ENCODE assay signal across 1 cellular context in the genomic region with DNA sequence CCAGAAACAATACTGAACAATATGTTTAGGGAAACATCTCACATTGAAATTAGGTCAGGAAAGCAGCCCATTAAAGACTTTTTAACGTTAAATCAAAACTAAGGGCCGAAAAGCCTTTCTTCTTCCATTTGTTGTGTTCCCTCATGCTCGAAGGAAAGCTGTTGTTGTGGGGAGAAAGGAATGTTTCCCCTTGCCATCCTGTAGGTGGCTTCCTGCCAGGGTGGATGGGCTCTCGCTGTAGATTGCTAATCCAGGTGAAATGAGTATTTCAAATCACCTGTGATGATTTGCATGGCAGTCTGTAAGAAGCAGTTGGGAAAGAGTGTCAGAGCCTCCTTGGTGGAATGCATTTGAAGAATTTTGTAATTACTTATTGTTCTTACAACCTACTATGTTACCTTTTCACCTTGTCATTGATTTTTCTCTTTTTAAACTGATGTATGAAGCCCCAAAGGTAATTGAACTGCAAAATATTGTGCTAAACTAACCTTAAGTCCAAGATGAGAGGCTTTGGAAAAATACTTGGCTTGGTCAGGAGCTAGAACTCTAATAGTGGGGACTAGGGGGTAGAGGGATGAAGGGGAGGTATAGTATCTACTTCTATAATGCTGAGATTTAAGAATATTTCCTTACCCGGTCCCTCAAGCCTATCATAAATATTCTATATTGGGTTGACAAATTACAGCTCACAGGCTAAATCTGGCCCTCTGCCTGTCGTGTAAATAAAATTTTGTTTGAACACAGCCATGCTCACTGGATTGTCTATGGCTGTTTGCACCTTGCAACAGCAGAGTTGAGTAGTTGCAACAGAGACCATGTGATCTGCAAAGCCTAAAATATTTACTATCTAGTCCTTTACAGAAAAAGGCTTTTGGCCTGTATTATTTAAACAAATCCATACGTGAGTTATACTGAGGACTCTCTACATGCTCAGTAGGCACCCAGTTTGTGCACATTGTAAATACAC.
TF ChIP-seq lines count a peak whose summit lies in the region.

No MANE protein-coding gene starts in this region.

TF ChIP-seq in H1, 55 proteins besides CTCF, POLR2A, EP300 and RAD21:
- no peak for TF ChIP-seq SIN3A (conservative IDR thresholded peaks at IDR 0.05 in 1 of 2, IDR thresholded peaks at IDR 0.05 in 1 of 2; ENCODE audit: low read depth in 1 of 2, low read length in 2 of 2)
- peak; percentile 37; the same call in 1 of the 2 replicates for TF ChIP-seq TEAD4 (IDR thresholded peaks at IDR 0.05; ENCODE audit: low read depth, low read length)
- TF ChIP-seq, protein P1, sequence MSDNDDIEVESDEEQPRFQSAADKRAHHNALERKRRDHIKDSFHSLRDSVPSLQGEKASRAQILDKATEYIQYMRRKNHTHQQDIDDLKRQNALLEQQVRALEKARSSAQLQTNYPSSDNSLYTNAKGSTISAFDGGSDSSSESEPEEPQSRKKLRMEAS (IDR thresholded peaks at IDR 0.05), result 0 out of 2 replicates have a peak, but pooled peaks have one; percentile 26
- no peak for TF ChIP-seq RBBP5 (IDR thresholded peaks at IDR 0.05; ENCODE audit: borderline replicate concordance, low read depth, low read length)
TF ChIP-seq in H1: peak in this region for 2.
